Comparison of ENCODE assay signal across 18 cellular contexts in genomic region chr7:22724861-22725260, GRCh38. TPM values are rescaled to one million over a fixed set of nuclear protein-coding genes. Genes with fewer than 3 reads are reported as not detected.
"Had no signal": no experiment of that assay in that cellular context is flagged by ENCODE, and none has a peak within 500 bp of the region (broad histone marks: within the 10 kb centered on the region; RNA-seq: fewer than 3 reads in every experiment).

No MANE protein-coding gene starts in this region.

- H3K4me1 ChIP-seq: foreskin keratinocyte had no signal

- ATAC-seq: activated CD4-positive, CD25-positive, alpha-beta regulatory T cell treated with anti-CD3 and anti-CD28 coated beads, Interleukin-2, amount 50 U/mL, for 24 hours; activated T-cell treated with anti-CD3 and anti-CD28 coated beads, Interleukin-2, amount 50 U/mL, for 72 hours; foreskin keratinocyte; heart left ventricle; left colon; stimulated activated effector memory CD8-positive, alpha-beta T cell treated with anti-CD3 and anti-CD28 coated beads, Interleukin-12 subunit alpha, Interleukin-12 subunit beta, amount 100 ng/mL, for 72 hours had no signal

- H3K27me3 ChIP-seq: cardiac muscle cell, esophagus squamous epithelium, foreskin keratinocyte, heart left ventricle, ovary, tibial nerve had no signal

- H3K27ac ChIP-seq: cardiac muscle cell, esophagus squamous epithelium, ovary had no signal

- H3K27ac Mint-ChIP-seq: activated CD4-positive, alpha-beta memory T cell treated with anti-CD3 and anti-CD28 coated beads, Interleukin-2, amount 10 ng/mL, durations not matched to agents 7 days and 5 days; activated T-cell treated with anti-CD3 and anti-CD28 coated beads, Interleukin-2, amount 50 U/mL, for 72 hours; stimulated activated effector memory CD8-positive, alpha-beta T cell treated with anti-CD3 and anti-CD28 coated beads, Interleukin-12 subunit alpha, Interleukin-12 subunit beta, amount 100 ng/mL, for 72 hours; T-helper 1 cell treated with Interleukin-12 subunit alpha and Interleukin-12 subunit beta and Interleukin-4 antibody, amounts not matched to agents 30 μg/mL and 1 μg/mL, for 36 hours had no signal

- H3K9me3 ChIP-seq: esophagus squamous epithelium, heart left ventricle, ovary, tibial nerve had no signal

- H3K36me3 ChIP-seq: cardiac muscle cell, esophagus squamous epithelium, ovary, tibial nerve had no signal

- H3K4me3 ChIP-seq: cardiac muscle cell, esophagus squamous epithelium, lung, ovary had no signal

- DNase-seq: activated CD4-positive, alpha-beta memory T cell treated with anti-CD3 and anti-CD28 coated beads, Interleukin-2, amount 10 ng/mL, durations not matched to agents 7 days and 5 days; activated gamma-delta T cell treated with Interleukin-2 at 50 U/mL for 16 hours; activated naive CD8-positive, alpha-beta T cell treated with anti-CD3 and anti-CD28 coated beads, Interleukin-2, amount 10 ng/mL, durations not matched to agents 7 days and 5 days; activated T-cell treated with anti-CD3 and anti-CD28 coated beads, Interleukin-2, amount 50 U/mL, for 72 hours; aorta; esophagus squamous epithelium; foreskin keratinocyte; heart left ventricle; left colon; ovary; small intestine had no signal

- H3K4me3 Mint-ChIP-seq: activated T-cell treated with anti-CD3 and anti-CD28 coated beads, Interleukin-2, amount 50 U/mL, for 72 hours; neural crest cell; T-helper 1 cell treated with Interleukin-12 subunit alpha and Interleukin-12 subunit beta and Interleukin-4 antibody, amounts not matched to agents 30 μg/mL and 1 μg/mL, for 36 hours had no signal

- H3K9me3 Mint-ChIP-seq: activated CD4-positive, alpha-beta memory T cell treated with anti-CD3 and anti-CD28 coated beads, Interleukin-2, amount 10 ng/mL, durations not matched to agents 7 days and 5 days; activated naive CD8-positive, alpha-beta T cell treated with anti-CD3 and anti-CD28 coated beads, Interleukin-2, amount 10 ng/mL, durations not matched to agents 7 days and 5 days; activated T-cell treated with anti-CD3 and anti-CD28 coated beads, Interleukin-2, amount 50 U/mL, for 72 hours; neural crest cell; stimulated activated effector memory CD8-positive, alpha-beta T cell treated with anti-CD3 and anti-CD28 coated beads, Interleukin-12 subunit alpha, Interleukin-12 subunit beta, amount 100 ng/mL, for 72 hours; T-helper 1 cell treated with Interleukin-12 subunit alpha and Interleukin-12 subunit beta and Interleukin-4 antibody, amounts not matched to agents 30 μg/mL and 1 μg/mL, for 36 hours had no signal

- H3K36me3 Mint-ChIP-seq: stimulated activated effector memory CD8-positive, alpha-beta T cell treated with anti-CD3 and anti-CD28 coated beads, Interleukin-12 subunit alpha, Interleukin-12 subunit beta, amount 100 ng/mL, for 72 hours had no signal

RNA-seq across cellular contexts. Expression of gene IL6, which starts 2.1 kb away (rescaled TPM):
- total RNA-seq: cardiac muscle cell, neural crest cell had no signal
- polyA plus RNA-seq: cardiac muscle cell had no signal
